ENCODE assay signal across 18 cellular contexts in genomic region chr7:35773994-35774393, GRCh38.
"Had no signal": no experiment of that assay in that cellular context is flagged by ENCODE, and none has a peak within 500 bp of the region (broad histone marks: within the 10 kb centered on the region; RNA-seq: fewer than 3 reads in every experiment).

No MANE protein-coding gene starts in this region.

- DNase-seq: Kasumi-1, MM.1S, NCI-H1092 treated with DMSO at 0.1 percent for 48 hours, NCI-H1436, NCI-H187, NCI-H2029, NCI-H2081 treated with DMSO at 0.1 percent for 48 hours, NCI-H2171 treated with DMSO at 0.1 percent for 48 hours, NCI-H524 treated with DMSO at 0.1 percent for 48 hours, NCI-H69, NCI-H774, SHP77 treated with DMSO at 0.1 percent for 48 hours, SJCRH30 had no signal

- H3K4me2 ChIP-seq: KMS-11 had no signal

- H3K4me1 ChIP-seq: SJCRH30 had no signal

- H3K27ac ChIP-seq: HL-60, KMS-11, RWPE1, SJCRH30 had no signal

- FAIRE-seq: HTR-8/SVneo had no signal

- H3K9me3 ChIP-seq: SJCRH30 had no signal

- H3K4me3 ChIP-seq: SJCRH30 had no signal

- ATAC-seq: SK-N-SH treated with all-trans-retinoic acid at 6 μM for 48 hours had no signal
